8 cellular contexts compared by ENCODE assay signal in the genomic region with DNA sequence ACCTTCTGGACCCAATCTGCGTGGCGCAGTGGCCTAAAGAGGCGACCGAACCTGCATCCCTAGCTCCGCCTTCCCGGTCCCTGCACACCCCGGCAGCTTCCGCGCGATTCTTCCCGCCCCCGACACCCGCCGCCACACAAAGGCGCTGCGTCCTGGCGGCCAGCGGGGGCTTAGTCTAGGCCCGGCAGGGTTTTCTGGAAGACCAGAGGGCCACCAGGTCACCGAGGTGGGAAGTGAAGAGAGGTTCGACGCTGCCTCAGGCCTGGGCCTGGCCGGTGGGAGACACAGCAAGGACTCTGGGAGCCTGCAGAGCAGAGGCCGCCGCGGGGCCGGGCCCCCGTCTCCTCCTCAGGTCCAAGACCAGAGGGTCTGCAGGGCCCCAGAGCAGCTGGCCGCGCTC.
DNase-seq lines count a peak whose midpoint lies in the region; ATAC-seq, FAIRE-seq and TF ChIP-seq lines count a peak whose summit lies in the region.

No MANE protein-coding gene starts in this region.

- H3K27me3 ChIP-seq in bronchial epithelial cell (ENCODE audit: control insufficient read depth, insufficient read depth, low read length) = no peaks in the 10 kb centered on the region
- no peaks in the 10 kb centered on the region for H3K27me3 ChIP-seq in muscle layer of duodenum (ENCODE audit: low read depth, low read length)
- peaks cover 0 to 44% of the 10 kb centered on the region in 2 donors for H3K27me3 ChIP-seq in tibial artery

- peak overlapping the region; percentile 92 for H3K4me3 Mint-ChIP-seq in T-helper 17 cell

- intact Hi-C loops in tibial artery (cut with DNase I; ENCODE audit: low total_unique reads) = loop anchor here (5.0 to 10.0 kb wide), 2 partner anchors 140 to 243 kb away; no protein-coding TSS in a partner anchor

- H3K36me3 ChIP-seq in bronchial epithelial cell (ENCODE audit: control insufficient read depth, insufficient read depth, low read length) (no peaks in the 10 kb centered on the region), muscle layer of duodenum (ENCODE audit: control insufficient read depth in 1 of 2, insufficient read depth in 2 of 2, low read length in 2 of 2) (no peaks in the 10 kb centered on the region), tibial artery (no peaks in the 10 kb centered on the region)

- peak; percentile 69 for FAIRE-seq in GM12891 (lab: Jason Lieb, UNC)
- FAIRE-seq in bronchial epithelial cell (lab: Jason Lieb, UNC) = no peak

- DNase-seq in GM12891 (ENCODE audit: insufficient read length, low spot score) (no peak), T-helper 17 cell (peak in 2 of 3 donors; percentile 35 to 43), bronchial epithelial cell (ENCODE audit: low read depth) (no peak), tibial artery (no peak), amniotic stem cell (lab: John Stamatoyannopoulos, UW) (no peak), NCI-H2081 treated with DMSO at 0.1 percent for 48 hours (lab: John Stamatoyannopoulos, UW) (no peak), NCI-H82 treated with DMSO at 0.1 percent for 48 hours (lab: John Stamatoyannopoulos, UW; ENCODE audit: unreplicated experiment) (no peak)

- TF ChIP-seq CTCF in bronchial epithelial cell (IDR thresholded peaks at IDR 0.05; ENCODE audit: insufficient read depth, low read length, severe bottlenecking) = no peak
- no peak for TF ChIP-seq CTCF in tibial artery (IDR thresholded peaks at IDR 0.05)

- H3K27ac ChIP-seq in muscle layer of duodenum (ENCODE audit: low read length) (no peak overlapping the region), tibial artery (no peak overlapping the region)

- H3K27me3 Mint-ChIP-seq in T-helper 17 cell = no peaks in the 10 kb centered on the region

- TF ChIP-seq POLR2A in GM12891 (IDR thresholded peaks at IDR 0.05; ENCODE audit: low read depth, low read length) = no peak

- no peak for ATAC-seq in T-helper 17 cell

- H3K27ac Mint-ChIP-seq in T-helper 17 cell = peak overlapping the region; percentile 86

- H3K4me1 Mint-ChIP-seq in T-helper 17 cell = peaks cover 36% of the 10 kb centered on the region

- H3K36me3 Mint-ChIP-seq in T-helper 17 cell (ENCODE audit: low read depth) = no peaks in the 10 kb centered on the region

- H3K4me1 ChIP-seq in muscle layer of duodenum (ENCODE audit: control insufficient read depth in 1 of 2, insufficient read depth in 2 of 2, low read length in 2 of 2) (no peaks in the 10 kb centered on the region), tibial artery (peaks cover 0 to 11% (median 7%) of the 10 kb centered on the region in 4 donors)

- H3K9me3 ChIP-seq in T-helper 17 cell (ENCODE audit: control insufficient read depth, low read length, poor library complexity, severe bottlenecking) (no peaks in the 10 kb centered on the region), muscle layer of duodenum (ENCODE audit: control insufficient read depth in 1 of 2, low read length in 2 of 2) (no peaks in the 10 kb centered on the region), tibial artery (no peaks in the 10 kb centered on the region)

- H3K4me3 ChIP-seq in bronchial epithelial cell (ENCODE audit: low read depth, low read length) = peak overlapping the region; percentile 37
- H3K4me3 ChIP-seq in muscle layer of duodenum (ENCODE audit: low read depth in 1 of 2, low read length in 2 of 2) = peak overlapping the region; percentile 32 to 38
- H3K4me3 ChIP-seq in tibial artery = peak overlapping the region; percentile 9 to 22

TF ChIP-seq in GM12891, 5 proteins besides CTCF, POLR2A, EP300 and RAD21:
- TF ChIP-seq SPI1 (IDR thresholded peaks at IDR 0.05; ENCODE audit: low read depth, low read length) = no peak
- no peak for TF ChIP-seq POLR2AphosphoS5 (IDR thresholded peaks at IDR 0.05; ENCODE audit: low read depth, low read length)
- no peak for TF ChIP-seq PAX5 (IDR thresholded peaks at IDR 0.05; ENCODE audit: insufficient read depth, low read length, severe bottlenecking)
- TF ChIP-seq POU2F2 (IDR thresholded peaks at IDR 0.05; ENCODE audit: low read depth, low read length) = no peak
- TF ChIP-seq TAF1 (IDR thresholded peaks at IDR 0.05; ENCODE audit: low read depth, low read length) = no peak
TF ChIP-seq in GM12891: peak in this region for 0.

Comparison
In these comparisons a context has a peak if more than half of its experiments do, and no peak if none do; other contexts are left out.
1. DNase-seq: peak in T-helper 17 cell (2 of 3); none in GM12891 (single experiment), bronchial epithelial cell (single experiment), tibial artery (0 of 2), amniotic stem cell (single experiment), NCI-H2081 treated with DMSO at 0.1 percent for 48 hours (single experiment) and NCI-H82 treated with DMSO at 0.1 percent for 48 hours (single experiment).
2. Peak in every context shown above with its lines, with median percentiles within 50 percentile points of each other: H3K4me3 ChIP-seq.